11 cellular contexts compared by ENCODE assay signal in genomic region chr7:114979388-114979787, GRCh38. TPM values are rescaled to one million over a fixed set of nuclear protein-coding genes. Genes with fewer than 3 reads are reported as not detected.
DNase-seq lines count a peak whose midpoint lies in the region; ATAC-seq and TF ChIP-seq lines count a peak whose summit lies in the region.
"Had no signal": no experiment of that assay in that cellular context is flagged by ENCODE, and none has a peak within 500 bp of the region (broad histone marks: within the 10 kb centered on the region; RNA-seq: fewer than 3 reads in every experiment).

No MANE protein-coding gene starts in this region.

- TF ChIP-seq CTCF in brain microvascular endothelial cell (IDR thresholded peaks at IDR 0.05; ENCODE audit: low read depth, low read length, missing control alignments) (no peak), kidney epithelial cell (IDR thresholded peaks at IDR 0.05; ENCODE audit: insufficient read depth, low read length, poor library complexity, severe bottlenecking) (no peak), uterus (IDR thresholded peaks at IDR 0.05) (no peak), esophagus squamous epithelium (IDR thresholded peaks at IDR 0.05) (no peak)

- H3K36me3 ChIP-seq in brain microvascular endothelial cell (replicated peaks), result peaks cover 2% of the 10 kb centered on the region
- H3K36me3 ChIP-seq in kidney epithelial cell (ENCODE audit: control insufficient read depth, insufficient read depth, low read length), result no peaks in the 10 kb centered on the region
- no peaks in the 10 kb centered on the region for H3K36me3 ChIP-seq in uterus
- peaks cover 0 to 11% (median 0%) of the 10 kb centered on the region in 3 donors for H3K36me3 ChIP-seq in esophagus squamous epithelium
- H3K36me3 ChIP-seq: neutrophil had no signal

- H3K27ac ChIP-seq in brain microvascular endothelial cell (no peak overlapping the region), uterus (peak overlapping the region; percentile 43 to 56), esophagus squamous epithelium (no peak overlapping the region)
- H3K27ac ChIP-seq: neutrophil had no signal

- peak; percentile 35 for ATAC-seq in HG02870 (IDR thresholded peaks at IDR 0.05; ENCODE audit: unreplicated experiment)

- in situ Hi-C loops in brain microvascular endothelial cell (cut with HindIII; ENCODE audit: low pct_ligation_motif_present, low sequenced_read_pairs), result no loop called here

- 35 to 40% methylated on average over 7 of the region's 7 CpGs for WGBS in esophagus squamous epithelium, 2 donors

- DNase-seq in brain microvascular endothelial cell, result peak; percentile 37
- peak; percentile 9 for DNase-seq in kidney epithelial cell (ENCODE audit: low read depth)
- peak; percentile 54 to 76 for DNase-seq in uterus
- DNase-seq in esophagus squamous epithelium (lab: John Stamatoyannopoulos, UW), result no peak
- no peak for DNase-seq in NCI-H187 treated with DMSO at 0.1 percent for 48 hours (lab: John Stamatoyannopoulos, UW)
- DNase-seq in SK-N-DZ (ENCODE audit: low spot score), result no peak
- DNase-seq: GF-D8, hypothalamus, NCI-H526 treated with DMSO at 0.1 percent for 48 hours had no signal

- H3K27me3 ChIP-seq in brain microvascular endothelial cell (replicated peaks) (no peaks in the 10 kb centered on the region), kidney epithelial cell (ENCODE audit: control insufficient read depth, insufficient read depth, low read length) (no peaks in the 10 kb centered on the region), uterus (no peaks in the 10 kb centered on the region), esophagus squamous epithelium (no peaks in the 10 kb centered on the region)
- H3K27me3 ChIP-seq: neutrophil had no signal

- H3K4me1 ChIP-seq in uterus, result peaks cover 0 to 10% of the 10 kb centered on the region in 2 donors
- H3K4me1 ChIP-seq in esophagus squamous epithelium, result peaks cover 0 to 7% (median 0%) of the 10 kb centered on the region in 3 donors

- H3K4me3 ChIP-seq in brain microvascular endothelial cell (ENCODE audit: low read depth, low read length) (no peak overlapping the region), kidney epithelial cell (ENCODE audit: low read depth, low read length) (no peak overlapping the region), uterus (no peak overlapping the region), esophagus squamous epithelium (no peak overlapping the region)

- no peak for TF ChIP-seq POLR2A in uterus (IDR thresholded peaks at IDR 0.05)
- no peak for TF ChIP-seq POLR2A in esophagus squamous epithelium (IDR thresholded peaks at IDR 0.05)

- intact Hi-C loops in uterus (cut with DNase I; ENCODE audit: low total_unique reads), result no loop called here
- intact Hi-C loops in esophagus squamous epithelium (cut with DNase I), result no loop called here

- no peaks in the 10 kb centered on the region for H3K9me3 ChIP-seq in uterus
- no peaks in the 10 kb centered on the region for H3K9me3 ChIP-seq in esophagus squamous epithelium
- H3K9me3 ChIP-seq: neutrophil had no signal

RNA-seq across cellular contexts. Expression of gene MDFIC, which starts 57.5 kb away (rescaled TPM):
- total RNA-seq in kidney epithelial cell (8.3 and 9.7 TPM in 2 replicates), uterus (10 to 100 TPM; 35.8 to 79.2 (median 66.1) TPM), esophagus squamous epithelium (10 to 100 TPM; 16.0 to 29.2 (median 21.3) TPM)
- 0.02 TPM in 1 of 2 replicates, not detected in the other for polyA plus RNA-seq in SK-N-DZ (2014; cell fraction: cytosol; rRNA removed)
- not detected in 2 replicates for polyA plus RNA-seq in SK-N-DZ (2014; cell fraction: nucleus; rRNA removed)

Comparison
In these comparisons a context has a peak if more than half of its experiments do, and no peak if none do; other contexts are left out.
1. DNase-seq: peak in brain microvascular endothelial cell (single experiment), kidney epithelial cell (single experiment) and uterus (2 of 2); none in esophagus squamous epithelium (single experiment), NCI-H187 treated with DMSO at 0.1 percent for 48 hours (single experiment) and SK-N-DZ (single experiment).
2. H3K27ac ChIP-seq: peak in uterus (2 of 2); none in brain microvascular endothelial cell (single experiment) and esophagus squamous epithelium (0 of 4).